ENCODE assay signal across 7 cellular contexts in the genomic region with DNA sequence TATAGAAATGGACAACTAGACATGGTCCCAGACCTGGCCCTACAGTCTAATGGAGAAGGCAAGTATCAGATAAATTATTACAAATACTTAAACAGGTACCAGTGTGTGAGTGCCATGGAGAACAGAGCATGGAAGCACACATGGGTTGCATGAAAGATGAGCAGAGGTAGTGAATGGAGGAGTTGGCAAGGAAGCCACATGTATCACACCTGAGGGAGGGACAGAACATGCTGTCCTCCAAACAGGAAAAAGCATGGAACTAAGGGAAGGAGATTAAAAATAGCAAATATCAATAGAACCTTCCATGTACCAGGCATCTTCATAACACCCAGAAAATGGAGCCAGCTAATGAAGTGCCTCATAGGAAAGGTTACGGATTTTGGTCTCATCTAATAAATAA.
"Had no signal": no experiment of that assay in that cellular context is flagged by ENCODE, and none has a peak within 500 bp of the region (broad histone marks: within the 10 kb centered on the region; RNA-seq: fewer than 3 reads in every experiment).

No MANE protein-coding gene starts in this region.

- H3K4me3 Mint-ChIP-seq: GM23338, H9 had no signal

- H3K27ac Mint-ChIP-seq: GM23338, H9 had no signal

- H3K4me3 ChIP-seq: GM23338 had no signal

- FAIRE-seq: H1, H54, HTR-8/SVneo had no signal

- DNase-seq: H9, HCEC 1CT, IMR-90 had no signal

- ATAC-seq: GM23338 had no signal

- H3K4me1 Mint-ChIP-seq: GM23338, H9 had no signal
